Comparison of ENCODE assay signal across 12 cellular contexts in the genomic region with DNA sequence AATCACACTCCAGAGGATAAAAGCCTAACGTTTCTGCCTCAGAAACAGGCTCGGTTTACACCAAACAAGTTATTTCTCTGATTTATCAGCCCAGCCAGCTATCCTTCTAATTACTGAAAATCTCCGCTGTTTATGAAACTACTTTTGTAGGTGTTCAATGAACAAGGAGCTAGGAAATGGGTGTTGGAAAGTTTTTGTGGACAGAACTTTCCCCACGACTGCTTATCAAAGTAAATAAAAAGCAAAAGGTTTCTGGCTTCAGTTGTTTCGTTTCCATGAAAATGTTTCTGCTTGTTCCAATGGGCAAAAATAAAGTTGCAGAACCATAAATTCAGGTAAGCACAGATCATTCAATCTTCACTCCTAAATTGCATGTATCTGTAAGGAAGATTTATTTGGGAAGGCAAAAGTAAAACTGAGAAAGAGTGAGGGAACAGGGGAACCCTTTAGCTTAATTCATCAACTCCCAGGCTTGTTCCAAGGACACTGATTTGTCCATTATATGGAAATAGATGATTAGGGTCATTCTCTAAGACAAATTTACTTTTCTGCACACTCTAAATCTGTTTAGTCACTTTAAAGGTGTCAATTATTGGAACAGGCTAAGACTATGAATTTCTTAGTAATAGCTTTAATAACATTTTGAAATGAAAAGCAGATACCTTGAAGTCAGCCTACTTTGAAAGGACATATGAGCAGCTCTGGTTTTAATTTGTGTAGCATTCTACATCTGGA.
DNase-seq lines count a peak whose midpoint lies in the region; ATAC-seq, FAIRE-seq and TF ChIP-seq lines count a peak whose summit lies in the region.
"Had no signal": no experiment of that assay in that cellular context is flagged by ENCODE, and none has a peak within 500 bp of the region (broad histone marks: within the 10 kb centered on the region; RNA-seq: fewer than 3 reads in every experiment).

No MANE protein-coding gene starts in this region.

- H2BK5ac ChIP-seq in IMR-90 (ENCODE audit: low read depth, low read length, poor library complexity, severe bottlenecking) (no peak overlapping the region), H1 (ENCODE audit: low read depth, low read length) (no peak overlapping the region), mesendoderm (ENCODE audit: low read length) (no peak overlapping the region)

- BruUV-seq in IMR-90 (replicated peaks; lab: Mats Ljungman, UMichigan) (no TSS peak), A673 (replicated peaks; lab: Mats Ljungman, UMichigan) (no TSS peak)

- H3K14ac ChIP-seq in IMR-90 (replicated peaks; ENCODE audit: low read depth, low read length), result no peak overlapping the region
- no peak overlapping the region for H3K14ac ChIP-seq in H1 (ENCODE audit: insufficient read length)

- CTCF ChIA-PET in IMR-90 (lab: Yijun Ruan, JAX) (no interaction called here), H1 (lab: Charles Lee; ENCODE audit: partially characterized antibody) (interaction anchor here (0.6 to 4.2 kb wide), 6 partner anchors 10 to 868 kb away, joined by 3 to 17 read pairs (median 4); no protein-coding TSS in a partner anchor), A673 (lab: Charles Lee) (no interaction called here)

- H3K23me2 ChIP-seq in H1 (ENCODE audit: low read depth, low read length), result peaks cover 11% of the 10 kb centered on the region; the same call in 1 of the 2 replicates

- ATAC-seq in IMR-90 (ENCODE audit: low read depth), result no peak
- no peak for ATAC-seq in omental fat pad (ENCODE audit: low FRiP score)
- ATAC-seq in GM19351 (IDR thresholded peaks at IDR 0.05; ENCODE audit: unreplicated experiment), result no peak

- peaks cover 3% of the 10 kb centered on the region; the same call in 1 of the 2 replicates for H3K4me1 ChIP-seq in IMR-90 (ENCODE audit: control insufficient read depth, insufficient read depth, low read length)
- peaks cover 0 to 13% (median 12%) of the 10 kb centered on the region in 4 experiments; a peak in 6 of 7 replicates for H3K4me1 ChIP-seq in H1 (replicated peaks in 1 of 4; ENCODE audit: control insufficient read depth in 3 of 4, insufficient read depth in 4 of 4, low read length in 3 of 4)
- H3K4me1 ChIP-seq in mesendoderm (ENCODE audit: control insufficient read depth, low read depth, low read length), result peaks cover 6% of the 10 kb centered on the region
- peaks cover 0 to 23% (median 18%) of the 10 kb centered on the region in 5 donors for H3K4me1 ChIP-seq in subcutaneous abdominal adipose tissue (ENCODE audit: control insufficient read depth in 5 of 5, insufficient read depth in 5 of 5, low read length in 5 of 5)
- H3K4me1 ChIP-seq in A673 (ENCODE audit: insufficient read depth, low read length, poor library complexity, severe bottlenecking), result no peaks in the 10 kb centered on the region

- H3K4me3 ChIP-seq in IMR-90 (ENCODE audit: insufficient read depth, low read depth, low read length) (no peak overlapping the region), H1 (ENCODE audit: extremely low read depth in 1 of 4, insufficient read depth in 2 of 4, low read depth in 3 of 4, low read length in 4 of 4) (peak overlapping the region; percentile 35 to 63 (median 50); a peak in 7 of 8 replicates), mesendoderm (ENCODE audit: low read length) (no peak overlapping the region), subcutaneous abdominal adipose tissue (ENCODE audit: low read depth in 1 of 5, low read length in 5 of 5) (peak overlapping the region; percentile 39 to 77 (median 50)), A673 (ENCODE audit: low read depth, low read length, poor library complexity, severe bottlenecking) (no peak overlapping the region)

- TF ChIP-seq POLR2A in IMR-90 (IDR thresholded peaks at IDR 0.05; ENCODE audit: low read depth, low read length) (no peak), H1 (IDR thresholded peaks at IDR 0.05; ENCODE audit: control extremely low read depth in 1 of 2, low read depth in 2 of 2, low read length in 2 of 2) (no peak)

- H3K56ac ChIP-seq in IMR-90 (ENCODE audit: extremely low read depth, insufficient read depth, low read length), result no peak overlapping the region
- no peak overlapping the region for H3K56ac ChIP-seq in H1 (replicated peaks; ENCODE audit: insufficient read length, low read depth, low read length)
- H3K56ac ChIP-seq in mesendoderm (ENCODE audit: low read length), result peak overlapping the region; percentile 65

- DNase-seq in IMR-90 (no peak), H1 (ENCODE audit: low read depth in 1 of 2, low spot score in 2 of 2) (no peak), mesendoderm (no peak), omental fat pad (ENCODE audit: low spot score) (no peak), A673 (ENCODE audit: low spot score) (no peak)
- DNase-seq: Calu3, erythroblast, NCI-H187 had no signal

- intact Hi-C loops in IMR-90 (cut with micrococcal nuclease), result no loop called here
- intact Hi-C loops in A673 (cut with micrococcal nuclease; ENCODE audit: unreplicated experiment), result loop anchor here (2.0 kb wide), 1 partner anchor 44 kb away; no protein-coding TSS in a partner anchor

- TF ChIP-seq CTCF in IMR-90 (conservative IDR thresholded peaks at IDR 0.05; ENCODE audit: low read depth, low read length) (no peak), H1 (IDR thresholded peaks at IDR 0.05; ENCODE audit: control extremely low read depth in 1 of 3, insufficient read depth in 1 of 3, low read depth in 1 of 3, low read length in 3 of 3) (no peak), omental fat pad (IDR thresholded peaks at IDR 0.05) (no peak), A673 (conservative IDR thresholded peaks at IDR 0.05; ENCODE audit: low read depth, low read length) (no peak)

- H2BK12ac ChIP-seq in H1 (ENCODE audit: low read depth, low read length), result no peak overlapping the region

- H2AK5ac ChIP-seq in IMR-90 (ENCODE audit: low read depth, low read length) (no peak overlapping the region), H1 (ENCODE audit: low read depth, low read length) (no peak overlapping the region), mesendoderm (ENCODE audit: low read length) (no peak overlapping the region)

- H4K20me1 ChIP-seq in IMR-90 (ENCODE audit: insufficient read depth, low read length) (no peaks in the 10 kb centered on the region), H1 (replicated peaks in 1 of 2; ENCODE audit: control insufficient read depth in 1 of 2, insufficient read depth in 2 of 2, low read length in 2 of 2) (no peaks in the 10 kb centered on the region)

- no peaks in the 10 kb centered on the region for H3K9me3 ChIP-seq in IMR-90 (ENCODE audit: control insufficient read depth, insufficient read depth, low read length)
- no peaks in the 10 kb centered on the region for H3K9me3 ChIP-seq in H1 (ENCODE audit: insufficient read depth in 2 of 2, low read depth in 1 of 2, low read length in 1 of 2)
- no peaks in the 10 kb centered on the region for H3K9me3 ChIP-seq in subcutaneous abdominal adipose tissue (ENCODE audit: control insufficient read depth in 5 of 5, low read length in 5 of 5)
- H3K9me3 ChIP-seq in A673 (ENCODE audit: low read depth, low read length, poor library complexity, severe bottlenecking), result no peaks in the 10 kb centered on the region

- H2AFZ ChIP-seq in IMR-90 (replicated peaks; ENCODE audit: low read length, poor library complexity), result no peak overlapping the region
- H2AFZ ChIP-seq in H1 (ENCODE audit: low read length), result no peak overlapping the region; the same call in 1 of the 2 replicates

- no peaks in the 10 kb centered on the region; the same call in 1 of the 2 replicates for H3K9me1 ChIP-seq in IMR-90 (ENCODE audit: insufficient read depth, low read length)

- H3K36me3 ChIP-seq in IMR-90 (ENCODE audit: control insufficient read depth, insufficient read depth, low read length) (no peaks in the 10 kb centered on the region), H1 (ENCODE audit: control insufficient read depth in 2 of 4, insufficient read depth in 4 of 4, low read length in 3 of 4) (no peaks in the 10 kb centered on the region), mesendoderm (ENCODE audit: control insufficient read depth, insufficient read depth, low read length) (no peaks in the 10 kb centered on the region), subcutaneous abdominal adipose tissue (ENCODE audit: control insufficient read depth in 5 of 5, insufficient read depth in 5 of 5, low read length in 5 of 5) (no peaks in the 10 kb centered on the region), A673 (ENCODE audit: insufficient read depth, low read length, poor library complexity, severe bottlenecking) (no peaks in the 10 kb centered on the region)

- H3K79me1 ChIP-seq in IMR-90 (ENCODE audit: low read depth in 1 of 2, low read length in 2 of 2) (no peaks in the 10 kb centered on the region), H1 (ENCODE audit: low read depth, low read length) (no peaks in the 10 kb centered on the region), mesendoderm (ENCODE audit: low read length) (no peaks in the 10 kb centered on the region)

- H3K4ac ChIP-seq in IMR-90 (ENCODE audit: low read depth, low read length) (no peak overlapping the region), H1 (replicated peaks; ENCODE audit: insufficient read length, low read depth, low read length) (no peak overlapping the region), mesendoderm (ENCODE audit: low read depth, low read length) (no peak overlapping the region)

- dilution Hi-C loops in IMR-90 (cut with HindIII; ENCODE audit: low sequenced_read_pairs, unreplicated experiment), result no loop called here

- H2BK20ac ChIP-seq in IMR-90 (ENCODE audit: low read depth, low read length), result no peak overlapping the region
- no peak overlapping the region for H2BK20ac ChIP-seq in H1 (ENCODE audit: low read length)

- H3K27me3 ChIP-seq in IMR-90 (ENCODE audit: control insufficient read depth, insufficient read depth, low read length) (peaks cover 38% of the 10 kb centered on the region), H1 (replicated peaks in 1 of 4; ENCODE audit: control insufficient read depth in 3 of 4, extremely low read depth in 1 of 4, insufficient read depth in 3 of 4, low read length in 3 of 4) (peaks cover 16 to 39% (median 31%) of the 10 kb centered on the region in 4 experiments), mesendoderm (ENCODE audit: insufficient read depth, low read length, poor library complexity) (peaks cover 6% of the 10 kb centered on the region), subcutaneous abdominal adipose tissue (ENCODE audit: control insufficient read depth in 5 of 5, insufficient read depth in 4 of 5, low read length in 5 of 5) (peaks cover 0 to 29% (median 11%) of the 10 kb centered on the region in 5 donors), A673 (replicated peaks; ENCODE audit: insufficient read depth, low read depth, low read length, poor library complexity) (no peaks in the 10 kb centered on the region)

- WGBS in IMR-90 (ENCODE audit: extremely low coverage in 2 of 2, insufficient read length in 1 of 2), 2 experiments, result no CpG with 5 or more reads among the region's 5 CpGs
- WGBS in H1 (ENCODE audit: extremely low coverage in 1 of 2, insufficient coverage in 1 of 2, insufficient read length in 1 of 2, insufficient replicate concordance in 2 of 2, low coverage in 1 of 2, low lambda C conversion rate in 2 of 2, missing lambda C conversion rate in 1 of 2), 2 experiments, result 27% methylated on average over 5 of the region's 5 CpGs; no CpG with 5 or more reads in 1 of the 2 experiments
- no CpG with 5 or more reads among the region's 5 CpGs for WGBS in mesendoderm (ENCODE audit: extremely low coverage, insufficient coverage, low lambda C conversion rate)

- TF ChIP-seq RAD21 in IMR-90 (IDR thresholded peaks at IDR 0.05; ENCODE audit: low read length), result no peak
- TF ChIP-seq RAD21 in H1 (IDR thresholded peaks at IDR 0.05 in 1 of 2, conservative IDR thresholded peaks at IDR 0.05 in 1 of 2; ENCODE audit: low read depth in 2 of 2, low read length in 2 of 2), result no peak

- no peak overlapping the region for H2AK9ac ChIP-seq in IMR-90 (replicated peaks; ENCODE audit: low read depth, low read length, poor library complexity)

- in situ Hi-C loops in IMR-90 (cut with MboI; ENCODE audit: low sequenced_read_pairs), result no loop called here

- H2BK15ac ChIP-seq in IMR-90 (ENCODE audit: low read depth, low read length), result no peak overlapping the region
- no peak overlapping the region for H2BK15ac ChIP-seq in H1 (ENCODE audit: low read length)
- peak overlapping the region; percentile 22 for H2BK15ac ChIP-seq in mesendoderm (replicated peaks; ENCODE audit: low read depth)

- FAIRE-seq in H1 (lab: Jason Lieb, UNC), result no peak

- H4K8ac ChIP-seq in IMR-90 (ENCODE audit: low read depth in 2 of 2, low read length in 2 of 2) (no peak overlapping the region), H1 (ENCODE audit: extremely low read depth, insufficient read depth, low read length) (no peak overlapping the region), mesendoderm (ENCODE audit: low read depth, low read length) (no peak overlapping the region)

- H3K4me2 ChIP-seq in IMR-90 (ENCODE audit: low read depth, low read length) (peak overlapping the region; percentile 14; the same call in 1 of the 2 replicates), H1 (ENCODE audit: insufficient read depth in 1 of 2, low read depth in 2 of 2, low read length in 2 of 2) (peak overlapping the region; percentile 95 to 100), mesendoderm (ENCODE audit: low read length) (peak overlapping the region; percentile 78)
- H3K4me2 ChIP-seq: KMS-11 had no signal

- no peak overlapping the region for H2BK120ac ChIP-seq in IMR-90 (ENCODE audit: low read depth, low read length)
- H2BK120ac ChIP-seq in H1 (replicated peaks; ENCODE audit: low read depth, low read length), result no peak overlapping the region
- H2BK120ac ChIP-seq in mesendoderm (ENCODE audit: low read depth, low read length), result no peak overlapping the region

- POLR2A ChIA-PET in IMR-90 (lab: Charles Lee; ENCODE audit: unreplicated experiment) (no interaction called here), H1 (lab: Charles Lee; ENCODE audit: partially characterized antibody) (no interaction called here), A673 (lab: Charles Lee; ENCODE audit: low non-redundant PET) (no interaction called here)

- H3K18ac ChIP-seq in IMR-90 (ENCODE audit: low read depth, low read length) (no peak overlapping the region), H1 (ENCODE audit: extremely low read depth, low read length) (no peak overlapping the region), mesendoderm (ENCODE audit: low read length) (no peak overlapping the region)

- H3K23ac ChIP-seq in IMR-90 (ENCODE audit: low read depth, low read length), result no peak overlapping the region
- H3K23ac ChIP-seq in H1 (ENCODE audit: insufficient read length), result no peak overlapping the region
- H3K23ac ChIP-seq in mesendoderm (ENCODE audit: low read length), result no peak overlapping the region

- H3K79me2 ChIP-seq in H1 (ENCODE audit: control insufficient read depth in 1 of 2, insufficient read depth in 2 of 2, low read length in 2 of 2) (no peaks in the 10 kb centered on the region), mesendoderm (ENCODE audit: control insufficient read depth, insufficient read depth, low read length) (no peaks in the 10 kb centered on the region)

- H4K5ac ChIP-seq in IMR-90 (ENCODE audit: low read depth, low read length) (no peak overlapping the region), H1 (ENCODE audit: insufficient read length, low read depth, low read length) (no peak overlapping the region), mesendoderm (ENCODE audit: low read length) (no peak overlapping the region)

- H3K9ac ChIP-seq in IMR-90 (ENCODE audit: low read depth, low read length), result no peak overlapping the region
- no peak overlapping the region for H3K9ac ChIP-seq in H1 (replicated peaks in 1 of 4; ENCODE audit: extremely low read depth in 1 of 4, low read depth in 3 of 4, low read length in 3 of 4)
- peak overlapping the region; percentile 34 for H3K9ac ChIP-seq in mesendoderm (ENCODE audit: low read length)
- H3K9ac ChIP-seq in subcutaneous abdominal adipose tissue (ENCODE audit: low read length in 5 of 5), result peak overlapping the region in 1 of 5 donors; percentile 17
- H3K9ac ChIP-seq: KMS-11 had no signal

- H4K91ac ChIP-seq in IMR-90 (ENCODE audit: insufficient read depth, low read depth, low read length) (no peak overlapping the region), H1 (replicated peaks; ENCODE audit: insufficient read length, low read length) (no peak overlapping the region)

- H3K27ac ChIP-seq in IMR-90 (ENCODE audit: insufficient read depth, low read length) (no peak overlapping the region), H1 (ENCODE audit: low read depth, low read length) (no peak overlapping the region), mesendoderm (ENCODE audit: low read depth, low read length) (no peak overlapping the region), subcutaneous abdominal adipose tissue (ENCODE audit: low read depth, low read length) (no peak overlapping the region), A673 (ENCODE audit: low read depth, low read length, poor library complexity, severe bottlenecking) (no peak overlapping the region)
- H3K27ac ChIP-seq: KMS-11, VCaP had no signal

- no peak for TF ChIP-seq EP300 in H1 (IDR thresholded peaks at IDR 0.05; ENCODE audit: borderline replicate concordance in 1 of 2, low read depth in 2 of 2, low read length in 2 of 2)

Comparison
In these comparisons a context has a peak if more than half of its experiments do, and no peak if none do; other contexts are left out.
1. H3K4me2 ChIP-seq: peak in every context shown above with its lines; median percentile 98 in H1; 78 in mesendoderm; 14 in IMR-90.
2. H3K4me3 ChIP-seq: peak in H1 (4 of 4) and subcutaneous abdominal adipose tissue (5 of 5); none in IMR-90 (single experiment), mesendoderm (single experiment) and A673 (single experiment).